Comparison of ENCODE assay signal across 9 cellular contexts in the genomic region with DNA sequence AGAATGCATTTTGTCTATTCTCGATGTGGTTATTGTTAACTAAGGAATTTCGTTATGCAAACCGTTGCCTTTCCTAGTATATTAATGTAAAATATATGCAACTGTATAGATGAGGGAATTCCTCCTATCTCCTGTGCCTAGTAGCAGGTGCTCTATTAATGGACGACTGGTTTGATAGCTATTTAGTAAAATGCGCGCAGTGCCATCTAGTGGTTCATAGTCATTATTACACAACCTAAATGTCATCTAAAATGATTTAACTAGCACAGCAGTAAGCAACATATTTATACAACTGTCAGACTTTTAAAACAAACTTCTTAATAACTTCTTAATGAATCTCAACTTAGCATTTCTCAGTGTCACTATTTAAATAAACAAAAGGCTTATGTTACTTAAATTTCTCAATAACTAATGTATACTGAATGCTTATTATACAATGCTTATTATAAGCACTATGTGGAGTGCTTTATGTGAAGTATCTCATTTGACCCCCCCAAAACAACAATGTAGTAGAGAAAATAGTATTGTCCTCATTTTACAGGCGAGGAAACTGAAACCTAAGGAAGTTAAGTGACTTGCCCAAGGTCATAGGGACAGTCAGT.
DNase-seq lines count a peak whose midpoint lies in the region; ATAC-seq and TF ChIP-seq lines count a peak whose summit lies in the region.
"Had no signal": no experiment of that assay in that cellular context is flagged by ENCODE, and none has a peak within 500 bp of the region (broad histone marks: within the 10 kb centered on the region; RNA-seq: fewer than 3 reads in every experiment).

No MANE protein-coding gene starts in this region.

- no TSS peak for BruUV-seq in Caco-2 (replicated peaks; lab: Mats Ljungman, UMichigan)

- TF ChIP-seq EP300 in ovary (IDR thresholded peaks at IDR 0.05): no peak

- H3K27me3 Mint-ChIP-seq in Caco-2 (ENCODE audit: insufficient read depth, unreplicated experiment): no peaks in the 10 kb centered on the region
- peaks cover 7% of the 10 kb centered on the region for H3K27me3 Mint-ChIP-seq in activated CD4-positive, alpha-beta T cell treated with anti-CD3 and anti-CD28 coated beads, Interleukin-2, amount 10 ng/mL, durations not matched to agents 24 days and 14 days

- no peak overlapping the region for H3K27ac ChIP-seq in foreskin keratinocyte
- H3K27ac ChIP-seq in ovary: no peak overlapping the region
- H3K27ac ChIP-seq: SJSA1 had no signal

- H3K9me3 Mint-ChIP-seq in Caco-2 (ENCODE audit: unreplicated experiment): no peaks in the 10 kb centered on the region
- H3K9me3 Mint-ChIP-seq in activated CD4-positive, alpha-beta T cell treated with anti-CD3 and anti-CD28 coated beads, Interleukin-2, amount 10 ng/mL, durations not matched to agents 24 days and 14 days: no peaks in the 10 kb centered on the region

- no peaks in the 10 kb centered on the region for H3K4me1 Mint-ChIP-seq in Caco-2 (ENCODE audit: low read depth, unreplicated experiment)
- peaks cover 5% of the 10 kb centered on the region for H3K4me1 Mint-ChIP-seq in activated CD4-positive, alpha-beta T cell treated with anti-CD3 and anti-CD28 coated beads, Interleukin-2, amount 10 ng/mL, durations not matched to agents 24 days and 14 days

- CTCF ChIA-PET in Caco-2 (lab: Charles Lee): interaction anchor here (0.7 to 2.5 kb wide), 2 partner anchors 127 to 141 kb away, joined by 4 to 28 read pairs; no protein-coding TSS in a partner anchor

- no peak overlapping the region for H3K4me3 Mint-ChIP-seq in Caco-2 (ENCODE audit: unreplicated experiment)
- H3K4me3 Mint-ChIP-seq in activated CD4-positive, alpha-beta T cell treated with anti-CD3 and anti-CD28 coated beads, Interleukin-2, amount 10 ng/mL, durations not matched to agents 24 days and 14 days: no peak overlapping the region

- H3K36me3 ChIP-seq in Caco-2 (ENCODE audit: control insufficient read depth, insufficient read depth, low read length): no peaks in the 10 kb centered on the region
- no peaks in the 10 kb centered on the region for H3K36me3 ChIP-seq in ovary
- H3K36me3 ChIP-seq: SJSA1 had no signal

- peak; percentile 23 to 33 for DNase-seq in Caco-2
- peak; percentile 5 for DNase-seq in GM19238 (ENCODE audit: insufficient read length, low spot score)
- peak; percentile 78 for DNase-seq in NCI-H2227 treated with DMSO at 0.1 percent for 48 hours (lab: John Stamatoyannopoulos, UW)
- peak; percentile 76 for DNase-seq in activated CD4-positive, alpha-beta T cell treated with anti-CD3 and anti-CD28 coated beads, Interleukin-2, amount 10 ng/mL, durations not matched to agents 24 days and 14 days
- DNase-seq in foreskin keratinocyte: peak in 1 of 2 donors; percentile 36
- DNase-seq in ovary: peak in 2 of 5 donors; percentile 33 to 44
- no peak for DNase-seq in occipital lobe (lab: John Stamatoyannopoulos, UW)

- POLR2A ChIA-PET in Caco-2 (lab: Charles Lee): no interaction called here

- peak; percentile 78 for ATAC-seq in HG03342 (IDR thresholded peaks at IDR 0.05; ENCODE audit: unreplicated experiment)
- ATAC-seq in foreskin keratinocyte: peak; percentile 51

- no peaks in the 10 kb centered on the region for H3K9me3 ChIP-seq in Caco-2
- no peaks in the 10 kb centered on the region for H3K9me3 ChIP-seq in ovary
- H3K9me3 ChIP-seq: SJSA1 had no signal

- H3K4me1 ChIP-seq in Caco-2 (no peaks in the 10 kb centered on the region), foreskin keratinocyte (no peaks in the 10 kb centered on the region), ovary (ENCODE audit: insufficient read depth) (no peaks in the 10 kb centered on the region)

- intact Hi-C loops in Caco-2 (cut with micrococcal nuclease; ENCODE audit: unreplicated experiment): loop anchor here (1.0 to 5.0 kb wide), 4 partner anchors 59 to 241 kb away; no protein-coding TSS in a partner anchor
- intact Hi-C loops in activated CD4-positive, alpha-beta T cell treated with anti-CD3 and anti-CD28 coated beads, Interleukin-2, amount 10 ng/mL, durations not matched to agents 24 days and 14 days (cut with micrococcal nuclease): loop anchor here (1.0 to 5.0 kb wide), 3 partner anchors 127 to 1556 kb away; no protein-coding TSS in a partner anchor
- intact Hi-C loops in ovary (cut with DNase I): loop anchor here in 2 of 4 donors (5.0 to 10.0 kb wide), 2 partner anchors 63 to 126 kb away; no protein-coding TSS in a partner anchor

- no peak for TF ChIP-seq POLR2A in ovary (IDR thresholded peaks at IDR 0.05)

- TF ChIP-seq CTCF in Caco-2 (IDR thresholded peaks at IDR 0.05; ENCODE audit: insufficient read depth in 1 of 2, low read depth in 1 of 2, low read length in 1 of 2, severe bottlenecking in 1 of 2, unreplicated experiment in 1 of 2) (peak; percentile 27 to 36), foreskin keratinocyte (conservative IDR thresholded peaks at IDR 0.05) (peak; percentile 90), ovary (IDR thresholded peaks at IDR 0.05) (peak in 2 of 3 donors; percentile 64 to 73)

- H3K36me3 Mint-ChIP-seq in Caco-2 (ENCODE audit: insufficient read depth, unreplicated experiment): no peaks in the 10 kb centered on the region
- H3K36me3 Mint-ChIP-seq in activated CD4-positive, alpha-beta T cell treated with anti-CD3 and anti-CD28 coated beads, Interleukin-2, amount 10 ng/mL, durations not matched to agents 24 days and 14 days (ENCODE audit: low read depth): no peaks in the 10 kb centered on the region

- no peak overlapping the region for H3K27ac Mint-ChIP-seq in Caco-2 (ENCODE audit: unreplicated experiment)
- H3K27ac Mint-ChIP-seq in activated CD4-positive, alpha-beta T cell treated with anti-CD3 and anti-CD28 coated beads, Interleukin-2, amount 10 ng/mL, durations not matched to agents 24 days and 14 days: no peak overlapping the region

- H3K27me3 ChIP-seq in Caco-2 (replicated peaks; ENCODE audit: control insufficient read depth, insufficient read depth, low read length): no peaks in the 10 kb centered on the region
- peaks cover 6% of the 10 kb centered on the region for H3K27me3 ChIP-seq in foreskin keratinocyte
- no peaks in the 10 kb centered on the region for H3K27me3 ChIP-seq in ovary
- H3K27me3 ChIP-seq: SJSA1 had no signal

- 8 to 11% (median 10%) methylated on average over 7 of the region's 7 CpGs for WGBS in ovary, 3 donors

- H3K4me3 ChIP-seq in Caco-2 (ENCODE audit: low read depth, low read length) (no peak overlapping the region), ovary (no peak overlapping the region)
- H3K4me3 ChIP-seq: SJSA1 had no signal

Comparison
In these comparisons a context has a peak if more than half of its experiments do, and no peak if none do; other contexts are left out.
1. CTCF ChIP-seq: peak in every context shown above with its lines; median percentile 90 in foreskin keratinocyte; 68 in ovary; 32 in Caco-2.